Comparison of ENCODE assay signal across 20 cellular contexts in the genomic region with DNA sequence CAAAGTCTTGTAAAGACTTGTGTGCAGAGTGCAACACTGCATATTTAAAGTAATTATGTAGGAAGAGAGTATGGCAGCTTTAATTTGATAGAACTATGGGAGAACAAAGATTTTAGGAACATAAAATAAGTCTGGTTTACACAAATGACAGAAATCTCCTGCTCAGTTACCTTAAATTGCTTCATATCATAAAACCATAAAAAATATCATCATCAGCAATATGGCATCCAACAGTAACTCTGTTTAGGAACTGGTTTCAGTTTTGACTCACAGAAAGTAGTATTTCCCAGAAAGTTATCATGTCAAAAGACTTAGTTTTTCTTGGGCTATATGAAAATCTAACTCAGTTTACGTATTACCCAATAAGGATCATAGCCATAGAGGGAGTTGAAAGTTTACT.
DNase-seq lines count a peak whose midpoint lies in the region; ATAC-seq, FAIRE-seq and TF ChIP-seq lines count a peak whose summit lies in the region.
"Had no signal": no experiment of that assay in that cellular context is flagged by ENCODE, and none has a peak within 500 bp of the region (broad histone marks: within the 10 kb centered on the region; RNA-seq: fewer than 3 reads in every experiment).

No MANE protein-coding gene starts in this region.

- H3K4me3 Mint-ChIP-seq in endodermal cell (no peak overlapping the region), osteocyte (ENCODE audit: unreplicated experiment) (no peak overlapping the region), type B pancreatic cell (no peak overlapping the region)
- H3K4me3 Mint-ChIP-seq: CD4-positive, alpha-beta memory T cell; GM23338; H9 had no signal

- peaks cover 35% of the 10 kb centered on the region for H3K9me3 Mint-ChIP-seq in endodermal cell
- peaks cover 12% of the 10 kb centered on the region for H3K9me3 Mint-ChIP-seq in osteocyte (ENCODE audit: unreplicated experiment)
- no peaks in the 10 kb centered on the region for H3K9me3 Mint-ChIP-seq in type B pancreatic cell
- H3K9me3 Mint-ChIP-seq: GM23338 had no signal

- H3K9me3 ChIP-seq in endodermal cell (ENCODE audit: control insufficient read depth, low read length) (peaks cover 46% of the 10 kb centered on the region), mucosa of descending colon (no peaks in the 10 kb centered on the region)

- DNase-seq in GM19239 (ENCODE audit: insufficient read length, low spot score) (no peak), OCI-M1 (lab: John Stamatoyannopoulos, UW) (peak; percentile 1), endodermal cell (no peak), mucosa of descending colon (no peak), osteocyte (ENCODE audit: extremely low spot score, unreplicated experiment) (no peak), GM19240 (ENCODE audit: insufficient read length, low spot score) (no peak), AG20443 (ENCODE audit: low spot score) (no peak), type B pancreatic cell (ENCODE audit: extremely low spot score, unreplicated experiment) (no peak)
- DNase-seq: AML-193; C1 segment of cervical spinal cord; Calu3; CD4-positive, alpha-beta memory T cell; COR-L47; DMS53; DMS79 treated with DMSO at 0.1 percent for 48 hours; GF-D8; H9 had no signal

- TF ChIP-seq CTCF in endodermal cell (conservative IDR thresholded peaks at IDR 0.05) (no peak), mucosa of descending colon (IDR thresholded peaks at IDR 0.05) (no peak), osteocyte (IDR thresholded peaks at IDR 0.05) (no peak), type B pancreatic cell (conservative IDR thresholded peaks at IDR 0.05) (no peak)

- H3K4me1 ChIP-seq in endodermal cell (ENCODE audit: control insufficient read depth, insufficient read depth, low read length) (no peaks in the 10 kb centered on the region), mucosa of descending colon (ENCODE audit: low read depth) (no peaks in the 10 kb centered on the region)

- no peak overlapping the region for H3K27ac ChIP-seq in endodermal cell (ENCODE audit: low read depth, low read length)

- peaks cover 17% of the 10 kb centered on the region for H3K4me1 Mint-ChIP-seq in endodermal cell
- peaks cover 18% of the 10 kb centered on the region for H3K4me1 Mint-ChIP-seq in osteocyte (ENCODE audit: unreplicated experiment)
- peaks cover 8% of the 10 kb centered on the region for H3K4me1 Mint-ChIP-seq in type B pancreatic cell (ENCODE audit: unreplicated experiment)
- H3K4me1 Mint-ChIP-seq: GM23338 had no signal

- no peaks in the 10 kb centered on the region for H3K27me3 Mint-ChIP-seq in endodermal cell (ENCODE audit: insufficient read depth)
- H3K27me3 Mint-ChIP-seq in osteocyte (ENCODE audit: unreplicated experiment): no peaks in the 10 kb centered on the region
- H3K27me3 Mint-ChIP-seq in type B pancreatic cell: no peaks in the 10 kb centered on the region
- H3K27me3 Mint-ChIP-seq: CD4-positive, alpha-beta memory T cell had no signal

- FAIRE-seq in GM19239 (lab: Jason Lieb, UNC): peak; percentile 76
- FAIRE-seq: GM12892 had no signal

- H3K36me3 Mint-ChIP-seq in endodermal cell (ENCODE audit: low read depth) (peaks cover 20% of the 10 kb centered on the region), osteocyte (ENCODE audit: unreplicated experiment) (no peaks in the 10 kb centered on the region), type B pancreatic cell (peaks cover 3% of the 10 kb centered on the region)
- H3K36me3 Mint-ChIP-seq: CD4-positive, alpha-beta memory T cell had no signal

- WGBS in endodermal cell (ENCODE audit: insufficient coverage in 1 of 2, insufficient read length in 1 of 2), 2 experiments: 100% methylated on average over 1 of the region's 1 CpG

- H3K27me3 ChIP-seq in endodermal cell (ENCODE audit: control insufficient read depth, insufficient read depth, low read length, poor library complexity, severe bottlenecking): peaks cover 6% of the 10 kb centered on the region

- ATAC-seq in mucosa of descending colon: peak; percentile 65
- ATAC-seq: GM23338, HCT116 had no signal

- H3K9ac ChIP-seq in endodermal cell (ENCODE audit: extremely low read depth, low read length, poor library complexity, severe bottlenecking): no peak overlapping the region

- H3K36me3 ChIP-seq in endodermal cell (ENCODE audit: control insufficient read depth, insufficient read depth, low read length): no peaks in the 10 kb centered on the region
- no peaks in the 10 kb centered on the region for H3K36me3 ChIP-seq in mucosa of descending colon (ENCODE audit: low read depth)

- H3K4me3 ChIP-seq in endodermal cell (ENCODE audit: low read length) (peak overlapping the region; percentile 19), mucosa of descending colon (no peak overlapping the region)
- H3K4me3 ChIP-seq: GM23338 had no signal

- intact Hi-C loops in mucosa of descending colon (cut with DNase I, micrococcal nuclease): no loop called here

- H3K27ac Mint-ChIP-seq in endodermal cell (no peak overlapping the region), osteocyte (ENCODE audit: unreplicated experiment) (no peak overlapping the region), type B pancreatic cell (no peak overlapping the region)
- H3K27ac Mint-ChIP-seq: CD4-positive, alpha-beta memory T cell; GM23338; H9 had no signal
